ENCODE assay signal across 10 cellular contexts in the genomic region with DNA sequence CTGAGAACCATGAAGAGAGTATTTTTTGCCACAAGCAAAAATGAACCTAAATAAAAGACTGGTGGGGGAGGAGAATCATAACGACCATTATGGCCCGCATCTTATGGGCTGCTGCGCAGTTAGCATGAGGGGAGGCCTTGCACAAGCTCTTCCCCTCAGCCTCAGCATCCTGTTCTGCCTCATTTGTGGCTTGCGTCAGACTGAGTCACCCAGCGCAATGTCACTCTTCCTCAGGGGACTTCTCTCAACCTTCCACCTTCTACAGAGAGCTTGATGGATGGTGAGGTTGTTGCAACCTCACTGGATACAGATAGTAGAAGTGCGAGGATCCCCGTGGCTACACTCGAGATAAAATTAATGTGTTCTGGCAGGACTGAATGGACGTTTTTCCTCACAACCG. TPM values are rescaled to one million over a fixed set of nuclear protein-coding genes. Genes with fewer than 3 reads are reported as not detected.
A peak's percentile ranks its signal among the peaks of the same experiment; 100 is the strongest.
DNase-seq lines count a peak whose midpoint lies in the region; ATAC-seq and TF ChIP-seq lines count a peak whose summit lies in the region.
"Had no signal": no experiment of that assay in that cellular context is flagged by ENCODE, and none has a peak within 500 bp of the region (broad histone marks: within the 10 kb centered on the region; RNA-seq: fewer than 3 reads in every experiment).

No MANE protein-coding gene starts in this region.

- no peaks in the 10 kb centered on the region for H3F3A ChIP-seq in MM.1S (ENCODE audit: insufficient read depth, low read length)

- H3K9ac ChIP-seq in MM.1S (ENCODE audit: low read length): no peak overlapping the region

- H3K36me3 ChIP-seq in MM.1S (replicated peaks; ENCODE audit: insufficient read depth, low read length): peaks cover 11% of the 10 kb centered on the region; the same call in 1 of the 2 replicates

- no peaks in the 10 kb centered on the region for H3K27me3 Mint-ChIP-seq in naive thymus-derived CD8-positive, alpha-beta T cell

- peaks cover 9 to 20% (median 16%) of the 10 kb centered on the region in 4 donors for H3K4me1 Mint-ChIP-seq in naive thymus-derived CD8-positive, alpha-beta T cell

- H3K4me3 ChIP-seq in MM.1S (ENCODE audit: low read length): no peak overlapping the region
- H3K4me3 ChIP-seq: hepatocyte, smooth muscle cell had no signal

- H3K4me3 Mint-ChIP-seq in naive thymus-derived CD8-positive, alpha-beta T cell: peak overlapping the region in 2 of 10 donors; percentile 27

- no peaks in the 10 kb centered on the region for H3K9me2 ChIP-seq in MM.1S (replicated peaks; ENCODE audit: insufficient read depth, low read length)

- no peaks in the 10 kb centered on the region for H3K9me3 ChIP-seq in MM.1S (replicated peaks; ENCODE audit: insufficient read depth, low read length)

- H3K27ac Mint-ChIP-seq in naive thymus-derived CD8-positive, alpha-beta T cell: peak overlapping the region; percentile 54 to 93 (median 80)

- TF ChIP-seq CTCF in MM.1S (IDR thresholded peaks at IDR 0.05; ENCODE audit: low read length): no peak

- ATAC-seq in HG03342 (IDR thresholded peaks at IDR 0.05; ENCODE audit: unreplicated experiment) (peak; percentile 61), GM19324 (IDR thresholded peaks at IDR 0.05; ENCODE audit: low FRiP score, unreplicated experiment) (no peak)
- peak; percentile 96 to 98 for ATAC-seq in naive thymus-derived CD8-positive, alpha-beta T cell

- H3K4me2 ChIP-seq in MM.1S (ENCODE audit: low read depth, low read length): no peak overlapping the region
- H3K4me2 ChIP-seq: hepatocyte, smooth muscle cell had no signal

- POLR2A ChIA-PET in naive thymus-derived CD8-positive, alpha-beta T cell (lab: Charles Lee): no interaction called here

- H3K36me3 Mint-ChIP-seq in naive thymus-derived CD8-positive, alpha-beta T cell: peaks cover 0 to 45% (median 3%) of the 10 kb centered on the region in 3 donors

- no peaks in the 10 kb centered on the region for H3K4me1 ChIP-seq in MM.1S (ENCODE audit: low read length)

- H3K9me3 Mint-ChIP-seq in naive thymus-derived CD8-positive, alpha-beta T cell: no peaks in the 10 kb centered on the region

- peak; percentile 7 for DNase-seq in EH (ENCODE audit: low read depth)
- DNase-seq in activated CD8-positive, alpha-beta memory T cell treated with anti-CD3 and anti-CD28 coated beads, Interleukin-2, amount 50 U/mL, for 4 hours: peak; percentile 67
- peak in 8 of 10 donors; percentile 21 to 63 (median 38) for DNase-seq in naive thymus-derived CD8-positive, alpha-beta T cell
- no peak for DNase-seq in iPS-NIHi11 (ENCODE audit: low spot score)
- DNase-seq in NCI-H774 (lab: John Stamatoyannopoulos, UW): no peak
- no peak for DNase-seq in MM.1S

- H3K79me2 ChIP-seq in MM.1S (ENCODE audit: low read length): no peaks in the 10 kb centered on the region
- H3K79me2 ChIP-seq: hepatocyte had no signal

- 0 out of 2 replicates have a peak, but pooled peaks cover 5% of the 10 kb centered on the region for H4K20me1 ChIP-seq in MM.1S (ENCODE audit: insufficient read depth, low read length)

- no peaks in the 10 kb centered on the region for H3K27me3 ChIP-seq in MM.1S (replicated peaks; ENCODE audit: insufficient read depth, low read length)

- no peak overlapping the region for H2AFZ ChIP-seq in MM.1S (ENCODE audit: low read length)
- H2AFZ ChIP-seq: hepatocyte had no signal

- H3K27ac ChIP-seq in MM.1S (ENCODE audit: low read length): no peak overlapping the region
- H3K27ac ChIP-seq: hepatocyte had no signal

RNA-seq across cellular contexts. Expression of gene GPR15LG, which starts 16.8 kb away (rescaled TPM):
- total RNA-seq in naive thymus-derived CD8-positive, alpha-beta T cell: not detected
- polyA plus RNA-seq in naive thymus-derived CD8-positive, alpha-beta T cell: not detected

RNA-seq across cellular contexts. Expression of gene GHITM, which starts 17.5 kb away (rescaled TPM):
- 10 to 100 TPM; 90.3 to 92.5 TPM for total RNA-seq in naive thymus-derived CD8-positive, alpha-beta T cell
- 100 to 1,000 TPM; 270 to 338 (median 281) TPM for polyA plus RNA-seq in naive thymus-derived CD8-positive, alpha-beta T cell

RNA-seq across cellular contexts. Expression of gene CDHR1, which starts 37.6 kb away (rescaled TPM):
- total RNA-seq in naive thymus-derived CD8-positive, alpha-beta T cell: under 1 TPM; 0.29 to 0.80 TPM
- polyA plus RNA-seq in naive thymus-derived CD8-positive, alpha-beta T cell: under 1 TPM; 0.16 to 0.43 (median 0.24) TPM
- polyA plus RNA-seq: hepatocyte had no signal

Comparison
In these comparisons a context has a peak if more than half of its experiments do, and no peak if none do; other contexts are left out.
1. DNase-seq: peak in EH (single experiment), activated CD8-positive, alpha-beta memory T cell treated with anti-CD3 and anti-CD28 coated beads, Interleukin-2, amount 50 U/mL, for 4 hours (single experiment) and naive thymus-derived CD8-positive, alpha-beta T cell (8 of 10); none in iPS-NIHi11 (single experiment), NCI-H774 (single experiment) and MM.1S (single experiment).